8 cellular contexts compared by ENCODE assay signal in genomic region chr1:170531758-170532657, GRCh38. TPM values are rescaled to one million over a fixed set of nuclear protein-coding genes. Genes with fewer than 3 reads are reported as not detected.
A peak's percentile ranks its signal among the peaks of the same experiment; 100 is the strongest.
DNase-seq lines count a peak whose midpoint lies in the region; ATAC-seq, FAIRE-seq and TF ChIP-seq lines count a peak whose summit lies in the region.

Gene GORAB (plus strand): TSS chr1:170532166. CDS start chr1:170532224, 58 bp downstream.

- peak; percentile 98 for ATAC-seq in HG03442 (IDR thresholded peaks at IDR 0.05; ENCODE audit: unreplicated experiment)
- peak; percentile 98 for ATAC-seq in left lobe of liver

- FAIRE-seq in GM19239 (lab: Jason Lieb, UNC), result peak; percentile 98

- POLR2A ChIA-PET in BJ (lab: Charles Lee), result interaction anchor here (0.5 to 0.9 kb wide), 2 partner anchors 131 to 144 kb away, joined by 4 to 7 read pairs; no protein-coding TSS in a partner anchor

- H3K27me3 ChIP-seq in BJ (ENCODE audit: control insufficient read depth, insufficient read depth, low read length), result no peaks in the 10 kb centered on the region

- no peak for TF ChIP-seq CTCF in BJ (IDR thresholded peaks at IDR 0.05; ENCODE audit: insufficient read depth, low read depth, low read length)

- CTCF ChIA-PET in BJ (lab: Yijun Ruan, JAX), result interaction anchor here (0.8 to 1.6 kb wide), 3 partner anchors 10 to 198 kb away, joined by 3 to 5 read pairs (median 3); no protein-coding TSS in a partner anchor

- H3K36me3 ChIP-seq in BJ (ENCODE audit: control insufficient read depth, insufficient read depth, low read length), result no peaks in the 10 kb centered on the region

- DNase-seq in BJ (ENCODE audit: low read depth) (peak; percentile 83), GM19239 (ENCODE audit: insufficient read length, low spot score) (peak; percentile 64), NCI-H524 (lab: John Stamatoyannopoulos, UW) (peak; percentile 78 to 89), dedifferentiated amniotic fluid mesenchymal stem cell (ENCODE audit: extremely low spot score) (peak; percentile 96), left lobe of liver (ENCODE audit: low spot score) (peak; percentile 90)
- DNase-seq in activated CD4-positive, alpha-beta T cell treated with anti-CD3 and anti-CD28 coated beads for 48 hours, result peak; percentile 91
- DNase-seq in stimulated activated CD4-positive, alpha-beta T cell treated with anti-CD3 and anti-CD28 coated beads, Interleukin-2, amount 100 ng/mL, for 4 hours (ENCODE audit: low read depth), result peak; percentile 64

- peak within 1 kb of the TSS; percentile 55 for H3K4me3 ChIP-seq in BJ (ENCODE audit: low read depth, low read length)

RNA-seq across cellular contexts. Expression of gene GORAB, which starts in this region (rescaled TPM):
- 7.6 and 17.1 TPM in 2 replicates for polyA plus RNA-seq in BJ (2011; rRNA removed)
- 4.0 and 5.9 TPM in 2 replicates for polyA minus RNA-seq in BJ (2011; rRNA and poly(A)+ RNA removed)
- total RNA-seq in left lobe of liver, result 3.4 TPM

Comparison
In these comparisons a context has a peak if more than half of its experiments do, and no peak if none do; other contexts are left out.
1. Peak in every context shown above with its lines: DNase-seq, ATAC-seq and H3K4me3 ChIP-seq.